ENCODE assay signal across 1 cellular context in genomic region chr17:81860756-81861568, GRCh38.
A peak's percentile ranks its signal among the peaks of the same experiment; 100 is the strongest.
TF ChIP-seq lines count a peak whose summit lies in the region.

No MANE protein-coding gene starts in this region.

TF ChIP-seq in K562, 482 proteins besides CTCF, POLR2A, EP300 and RAD21 (continued from another document and continues in another):
- TF ChIP-seq ZNF407 (IDR thresholded peaks at IDR 0.05; ENCODE audit: low read depth) (no peak), ZNF121 (CRISPR knock-in tag; conservative IDR thresholded peaks at IDR 0.05) (no peak), SRSF9 (IDR thresholded peaks at IDR 0.05; ENCODE audit: borderline replicate concordance, low read depth, low read length) (no peak), E2F6 (IDR thresholded peaks at IDR 0.05; ENCODE audit: borderline replicate concordance in 1 of 2, extremely low read depth in 1 of 2, insufficient read depth in 1 of 2, insufficient read length in 1 of 2, low read depth in 1 of 2, low read length in 1 of 2, poor library complexity in 1 of 2, severe bottlenecking in 1 of 2) (peak; percentile 66 to 67), ZNF174 (CRISPR knock-in tag; IDR thresholded peaks at IDR 0.05) (no peak; the same call in 1 of the 2 replicates), KAT8 (IDR thresholded peaks at IDR 0.05; ENCODE audit: low read depth) (no peak), TCFL5 (CRISPR knock-in tag; conservative IDR thresholded peaks at IDR 0.05) (peak; percentile 78), GABPB2 (CRISPR knock-in tag; conservative IDR thresholded peaks at IDR 0.05) (no peak), HOMEZ (CRISPR knock-in tag; IDR thresholded peaks at IDR 0.05) (peak; percentile 93; the same call in 1 of the 2 replicates), HDAC8 (tag; IDR thresholded peaks at IDR 0.05) (peak; percentile 93), CAMTA2 (CRISPR knock-in tag; conservative IDR thresholded peaks at IDR 0.05) (no peak), TBP (optimal IDR thresholded peaks at IDR 0.05; ENCODE audit: low read depth, low read length) (peak; percentile 69), ZBTB12 (CRISPR knock-in tag; IDR thresholded peaks at IDR 0.05) (peak; percentile 77), XRCC5 (IDR thresholded peaks at IDR 0.05; ENCODE audit: low read depth, low read length) (peak; percentile 88), ZNF449 (CRISPR knock-in tag; IDR thresholded peaks at IDR 0.05) (peak; percentile 98), CXXC5 (CRISPR knock-in tag; IDR thresholded peaks at IDR 0.05) (peak; percentile 99), CEBPG (CRISPR knock-in tag; IDR thresholded peaks at IDR 0.05) (peak; percentile 97), CEBPG (tag; conservative IDR thresholded peaks at IDR 0.05 in 1 of 2, IDR thresholded peaks at IDR 0.05 in 1 of 2) (peak; percentile 98 to 100), ZBTB34 (CRISPR knock-in tag; IDR thresholded peaks at IDR 0.05) (no peak), DDX20 (tag; IDR thresholded peaks at IDR 0.05; ENCODE audit: low read depth) (no peak), ZFX (CRISPR knock-in tag; IDR thresholded peaks at IDR 0.05) (peak; percentile 78), ZNF12 (CRISPR knock-in tag; IDR thresholded peaks at IDR 0.05) (no peak), FOXP4 (CRISPR knock-in tag; IDR thresholded peaks at IDR 0.05; ENCODE audit: borderline replicate concordance) (no peak), THRB (CRISPR knock-in tag; conservative IDR thresholded peaks at IDR 0.05) (peak; percentile 97), BMI1 (IDR thresholded peaks at IDR 0.05; ENCODE audit: low read length) (no peak), AFF4 (CRISPR knock-in tag; IDR thresholded peaks at IDR 0.05) (no peak), E2F5 (CRISPR knock-in tag; IDR thresholded peaks at IDR 0.05) (no peak), ZNF23 (CRISPR knock-in tag; IDR thresholded peaks at IDR 0.05) (no peak), PYGO2 (tag; IDR thresholded peaks at IDR 0.05) (peak; percentile 97), GTF2A2 (tag; IDR thresholded peaks at IDR 0.05) (no peak), E2F4 (CRISPR knock-in tag; IDR thresholded peaks at IDR 0.05; ENCODE audit: low read depth) (no peak)
